In the genomic region with DNA sequence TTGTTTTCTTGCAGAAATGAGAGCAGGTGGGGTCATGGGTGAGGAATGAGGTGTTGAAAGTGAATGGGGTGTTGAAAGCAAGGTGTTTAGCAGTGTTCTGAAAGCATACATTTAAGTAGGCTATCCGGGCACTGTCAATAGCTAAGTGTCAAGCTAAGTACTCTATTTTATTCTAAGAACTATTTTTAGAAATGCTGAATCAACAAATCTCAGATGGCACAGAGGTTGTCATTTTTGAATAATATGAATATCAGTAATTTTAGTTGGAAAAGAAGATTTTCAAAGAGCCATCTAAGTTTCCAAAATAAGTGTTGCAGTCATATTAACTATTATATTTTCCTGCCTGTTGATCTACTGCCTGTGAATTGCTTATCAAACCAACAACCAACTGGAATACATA, we compare ENCODE assay signal across 34 cellular contexts. TPM values are rescaled to one million over a fixed set of nuclear protein-coding genes. Genes with fewer than 3 reads are reported as not detected.
"Had no signal": no experiment of that assay in that cellular context is flagged by ENCODE, and none has a peak within 500 bp of the region (broad histone marks: within the 10 kb centered on the region; RNA-seq: fewer than 3 reads in every experiment).

No MANE protein-coding gene starts in this region.

- H3K27ac ChIP-seq: neural progenitor cell, ovary, parathyroid adenoma, psoas muscle, skin epidermis, spleen, suprapubic skin, testis, tibial artery, transverse colon, upper lobe of right lung, uterus had no signal

- H3K79me2 ChIP-seq: parathyroid adenoma had no signal

- H3K4me2 ChIP-seq: neural progenitor cell, smooth muscle cell had no signal

- H3K4me1 ChIP-seq: parathyroid adenoma, psoas muscle, spleen, suprapubic skin, testis, tibial artery, transverse colon, upper lobe of right lung, uterus had no signal

- H3K27ac Mint-ChIP-seq: naive thymus-derived CD8-positive, alpha-beta T cell; nephron; neural progenitor cell; progenitor cell of endocrine pancreas; stimulated activated memory B cell treated with anti-CD40 and anti-IgM and Interleukin-4, amounts not matched to agents 10 μg/mL and 1 μg/mL and 100 μg/mL, for 72 hours; stimulated activated naive CD8-positive, alpha-beta T cell treated with anti-CD3 and anti-CD28 coated beads, Interleukin-15, amount 100 ng/mL, for 72 hours; type B pancreatic cell had no signal

- H3K9me3 Mint-ChIP-seq: naive thymus-derived CD8-positive, alpha-beta T cell; nephron; neural progenitor cell; stimulated activated memory B cell treated with anti-CD40 and anti-IgM and Interleukin-4, amounts not matched to agents 10 μg/mL and 1 μg/mL and 100 μg/mL, for 72 hours; stimulated activated naive CD8-positive, alpha-beta T cell treated with anti-CD3 and anti-CD28 coated beads, Interleukin-15, amount 100 ng/mL, for 72 hours; type B pancreatic cell had no signal

- H3K36me3 Mint-ChIP-seq: naive thymus-derived CD8-positive, alpha-beta T cell; neural progenitor cell; stimulated activated memory B cell treated with anti-CD40 and anti-IgM and Interleukin-4, amounts not matched to agents 10 μg/mL and 1 μg/mL and 100 μg/mL, for 72 hours; type B pancreatic cell had no signal

- DNase-seq: naive thymus-derived CD8-positive, alpha-beta T cell; occipital lobe; ovary; posterior cingulate gyrus; psoas muscle; right cardiac atrium; spleen; stimulated activated CD4-positive, alpha-beta T cell treated with anti-CD3 and anti-CD28 coated beads, Interleukin-12 subunit alpha, Interleukin-12 subunit beta, amount 100 ng/mL, for 4 hours; stimulated activated CD4-positive, alpha-beta T cell treated with anti-CD3 and anti-CD28 coated beads, Interleukin-1b, Interleukin-23, amount 100 ng/mL, for 48 hours; stimulated activated CD4-positive, alpha-beta T cell treated with anti-CD3 and anti-CD28 coated beads, Interleukin-4, amount 100 ng/mL, for 1 hour; stimulated activated CD4-positive, alpha-beta T cell treated with anti-CD3 and anti-CD28 coated beads, Interleukin-4, amount 100 ng/mL, for 4 hours; stimulated activated CD8-positive, alpha-beta memory T cell treated with anti-CD3 and anti-CD28 coated beads, Interleukin-4, amount 100 ng/mL, for 48 hours; stimulated activated naive CD4-positive, alpha-beta T cell; stimulated activated naive CD8-positive, alpha-beta T cell treated with anti-CD3 and anti-CD28 coated beads, Interleukin-15, amount 100 ng/mL, for 72 hours; stimulated activated naive CD8-positive, alpha-beta T cell treated with anti-CD3 and anti-CD28 coated beads, Interleukin-15, Interleukin-2, amounts not matched to agents 100 U/mL and 50 U/mL, for 24 hours; substantia nigra; testis; tibial artery; transverse colon; upper lobe of right lung; uterus had no signal

- H3K4me3 ChIP-seq: neural progenitor cell, ovary, psoas muscle, skin epidermis, smooth muscle cell, spleen, suprapubic skin, testis, tibial artery, transverse colon, upper lobe of right lung, uterus had no signal

- H3K9me3 ChIP-seq: ovary, psoas muscle, spleen, suprapubic skin, testis, tibial artery, transverse colon, upper lobe of right lung, uterus had no signal

- ATAC-seq: naive thymus-derived CD8-positive, alpha-beta T cell; psoas muscle; right cardiac atrium; sciatic nerve; stimulated activated memory B cell treated with anti-CD40 and anti-IgM and Interleukin-4, amounts not matched to agents 10 μg/mL and 1 μg/mL and 100 μg/mL, for 72 hours; stimulated activated naive CD8-positive, alpha-beta T cell treated with anti-CD3 and anti-CD28 coated beads, Interleukin-15, amount 100 ng/mL, for 72 hours; stimulated activated naive CD8-positive, alpha-beta T cell treated with anti-CD3 and anti-CD28 coated beads, Interleukin-15, Interleukin-2, amounts not matched to agents 100 U/mL and 50 U/mL, for 24 hours; upper lobe of right lung had no signal

- H3K4me3 Mint-ChIP-seq: naive thymus-derived CD8-positive, alpha-beta T cell; nephron; neural progenitor cell; stimulated activated memory B cell treated with anti-CD40 and anti-IgM and Interleukin-4, amounts not matched to agents 10 μg/mL and 1 μg/mL and 100 μg/mL, for 72 hours; stimulated activated naive CD8-positive, alpha-beta T cell treated with anti-CD3 and anti-CD28 coated beads, Interleukin-15, amount 100 ng/mL, for 72 hours; type B pancreatic cell had no signal

- H3K4me1 Mint-ChIP-seq: naive thymus-derived CD8-positive, alpha-beta T cell; neural progenitor cell; stimulated activated memory B cell treated with anti-CD40 and anti-IgM and Interleukin-4, amounts not matched to agents 10 μg/mL and 1 μg/mL and 100 μg/mL, for 72 hours had no signal

- H3K36me3 ChIP-seq: neural progenitor cell, ovary, spleen, suprapubic skin, tibial artery, transverse colon, upper lobe of right lung, uterus had no signal

- H3K27me3 ChIP-seq: neural progenitor cell, ovary, spleen, suprapubic skin, testis, tibial artery, transverse colon, upper lobe of right lung, uterus had no signal

- H3K27me3 Mint-ChIP-seq: progenitor cell of endocrine pancreas; stimulated activated naive CD8-positive, alpha-beta T cell treated with anti-CD3 and anti-CD28 coated beads, Interleukin-15, amount 100 ng/mL, for 72 hours had no signal

- H3K9ac ChIP-seq: neural progenitor cell, parathyroid adenoma had no signal

- H2AFZ ChIP-seq: neural progenitor cell, parathyroid adenoma had no signal

RNA-seq across cellular contexts. Expression of a gene that starts 21.7 kb away (rescaled TPM):
- total RNA-seq: naive thymus-derived CD8-positive, alpha-beta T cell; occipital lobe; osteoblast; psoas muscle; sciatic nerve; smooth muscle cell; spleen; suprapubic skin; transverse colon; upper lobe of right lung; urinary bladder; uterus had no signal
- polyA plus RNA-seq: neural cell, psoas muscle, right cardiac atrium, smooth muscle cell, urinary bladder had no signal

RNA-seq across cellular contexts. Expression of a gene that starts 34.7 kb away (rescaled TPM):
- total RNA-seq: naive thymus-derived CD8-positive, alpha-beta T cell; occipital lobe; osteoblast; ovary; progenitor cell of endocrine pancreas; psoas muscle; right cardiac atrium; sciatic nerve; smooth muscle cell; spleen; suprapubic skin; transverse colon; upper lobe of right lung; uterus had no signal
- polyA plus RNA-seq: naive thymus-derived CD8-positive, alpha-beta T cell; neural cell; ovary; psoas muscle; right cardiac atrium; smooth muscle cell; spleen had no signal
